ENCODE assay signal across 8 cellular contexts in the genomic region with DNA sequence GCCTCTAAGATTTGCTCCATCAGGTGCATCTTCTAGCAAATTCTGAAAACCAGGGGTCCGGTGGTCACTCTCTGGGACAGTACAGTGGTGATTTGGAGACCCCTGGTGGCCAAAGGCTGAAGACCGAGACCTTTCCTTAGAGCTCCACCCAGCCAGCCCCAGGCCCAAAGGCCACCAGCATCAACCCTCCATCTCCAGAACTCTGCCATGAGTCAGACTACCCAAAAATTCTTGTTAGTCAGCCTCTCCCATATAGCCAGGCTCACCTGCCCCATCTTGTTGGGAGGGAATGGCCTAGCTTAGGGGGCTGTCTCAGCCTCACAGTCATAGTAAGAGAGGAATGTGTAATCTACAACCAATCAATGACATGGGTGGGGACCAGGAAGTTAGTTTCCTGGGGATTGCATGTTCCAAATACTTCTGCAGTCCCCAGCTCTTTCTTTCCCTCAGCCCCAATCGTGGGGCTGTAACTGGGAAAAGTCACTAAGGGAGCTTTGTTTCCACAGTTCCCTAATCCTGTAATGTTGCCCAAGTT. TPM values are rescaled to one million over a fixed set of nuclear protein-coding genes. Genes with fewer than 3 reads are reported as not detected.
DNase-seq lines count a peak whose midpoint lies in the region; ATAC-seq and TF ChIP-seq lines count a peak whose summit lies in the region.

No MANE protein-coding gene starts in this region.

- H3K27ac ChIP-seq in SJSA1 (no peak overlapping the region), coronary artery (peak overlapping the region; percentile 59 to 84), right lobe of liver (no peak overlapping the region), testis (no peak overlapping the region)

- H3K27me3 ChIP-seq in HAP-1 (ENCODE audit: low read depth) (no peaks in the 10 kb centered on the region), SJSA1 (replicated peaks) (no peaks in the 10 kb centered on the region), right lobe of liver (no peaks in the 10 kb centered on the region), testis (no peaks in the 10 kb centered on the region)

- peaks cover 27% of the 10 kb centered on the region for H3K36me3 ChIP-seq in HAP-1 (replicated peaks)
- peaks cover 38% of the 10 kb centered on the region for H3K36me3 ChIP-seq in SJSA1
- peaks cover 4 to 32% (median 10%) of the 10 kb centered on the region in 4 donors for H3K36me3 ChIP-seq in right lobe of liver
- no peaks in the 10 kb centered on the region for H3K36me3 ChIP-seq in testis (ENCODE audit: low read depth, missing control alignments)

- DNase-seq in COLO668 (lab: John Stamatoyannopoulos, UW; ENCODE audit: unreplicated experiment) (peak; percentile 50), HAP-1 (ENCODE audit: low spot score in 2 of 2) (peak; percentile 23 to 81), SJSA1 (ENCODE audit: low read depth in 1 of 2, low spot score in 2 of 2) (peak; percentile 58 to 70), coronary artery (ENCODE audit: low spot score) (no peak), right lobe of liver (no peak), testis (peak; percentile 65), NCI-H446 treated with DMSO at 0.1 percent for 48 hours (lab: John Stamatoyannopoulos, UW) (no peak)

- in situ Hi-C loops in HAP-1 (cut with MboI; ENCODE audit: low sequenced_read_pairs), result no loop called here

- TF ChIP-seq POLR2A in right lobe of liver (IDR thresholded peaks at IDR 0.05) (no peak), testis (IDR thresholded peaks at IDR 0.05) (no peak)

- intact Hi-C loops in right lobe of liver (cut with DNase I), result no loop called here
- intact Hi-C loops in testis (cut with DNase I; ENCODE audit: low total_unique reads), result no loop called here

- TF ChIP-seq CTCF in coronary artery (IDR thresholded peaks at IDR 0.05), result peak; percentile 76
- peak; percentile 40 to 53 (median 48) for TF ChIP-seq CTCF in right lobe of liver (IDR thresholded peaks at IDR 0.05)
- TF ChIP-seq CTCF in testis (IDR thresholded peaks at IDR 0.05), result peak; percentile 33 to 55 (median 54)

- H3K9me3 ChIP-seq in HAP-1 (no peaks in the 10 kb centered on the region), SJSA1 (replicated peaks) (no peaks in the 10 kb centered on the region), right lobe of liver (no peaks in the 10 kb centered on the region), testis (no peaks in the 10 kb centered on the region)

- ATAC-seq in right lobe of liver (peak; percentile 60 to 70 (median 68)), HG03565 (IDR thresholded peaks at IDR 0.05; ENCODE audit: unreplicated experiment) (no peak)

- H3K4me1 ChIP-seq in HAP-1 (no peaks in the 10 kb centered on the region), SJSA1 (replicated peaks) (peaks cover 45% of the 10 kb centered on the region), right lobe of liver (no peaks in the 10 kb centered on the region), testis (peaks cover 4% of the 10 kb centered on the region)

- H3K4me3 ChIP-seq in HAP-1 (no peak overlapping the region), SJSA1 (no peak overlapping the region), coronary artery (no peak overlapping the region), right lobe of liver (no peak overlapping the region), testis (no peak overlapping the region)

- WGBS in right lobe of liver (ENCODE audit: insufficient coverage, low coverage, low lambda C conversion rate, missing lambda C conversion rate), result 25% methylated on average over 1 of the region's 3 CpGs
- 44 to 48% methylated on average over 3 of the region's 3 CpGs for WGBS in testis, 2 donors

RNA-seq across cellular contexts. Expression of a gene that starts 9.8 kb away (rescaled TPM):
- total RNA-seq in SJSA1 (2014; rRNA removed; shearing (Covaris generic)), result 1.1 and 1.2 TPM in 2 replicates
- under 1 TPM; 0.18 to 0.74 (median 0.52) TPM for total RNA-seq in right lobe of liver
- 1 to 10 TPM; 1.3 to 2.0 TPM for total RNA-seq in testis
- 4.2 TPM for polyA plus RNA-seq in testis (ENCODE audit: insufficient read depth, low read depth, low replicate concordance)

RNA-seq across cellular contexts. Expression of a gene that starts 14.4 kb away (rescaled TPM):
- total RNA-seq in SJSA1 (2014; rRNA removed; shearing (Covaris generic)), result 134 and 167 TPM in 2 replicates
- total RNA-seq in right lobe of liver (10 to 100 TPM; 26.0 to 52.4 (median 30.9) TPM), testis (100 to 1,000 TPM; 109 to 146 TPM)
- 111 TPM for polyA plus RNA-seq in testis (ENCODE audit: insufficient read depth, low read depth, low replicate concordance)

RNA-seq across cellular contexts. Expression of a gene that starts 21.1 kb away (rescaled TPM):
- 191 and 218 TPM in 2 replicates for total RNA-seq in SJSA1 (2014; rRNA removed; shearing (Covaris generic))
- total RNA-seq in right lobe of liver, result 10 to 100 TPM; 10.2 to 28.2 (median 15.8) TPM
- 10 to 100 TPM; 45.4 to 59.6 TPM for total RNA-seq in testis
- polyA plus RNA-seq in testis (ENCODE audit: insufficient read depth, low read depth, low replicate concordance), result 50.2 TPM

RNA-seq across cellular contexts. Expression of a gene that starts 46.2 kb away (rescaled TPM):
- total RNA-seq in SJSA1 (2014; rRNA removed; shearing (Covaris generic)), result 48.8 and 72.0 TPM in 2 replicates
- total RNA-seq in right lobe of liver, result 10 to 100 TPM in 3 of 6 experiments, 1 to 10 TPM in 3; 9.1 to 30.7 (median 14.9) TPM
- total RNA-seq in testis, result 100 to 1,000 TPM in 1 of 2 donors, 10 to 100 TPM in 1; 84.4 to 106 TPM
- 41.8 TPM for polyA plus RNA-seq in testis (ENCODE audit: insufficient read depth, low read depth, low replicate concordance)

RNA-seq across cellular contexts. Expression of a gene that starts 51.0 kb away (rescaled TPM):
- total RNA-seq in SJSA1 (2014; rRNA removed; shearing (Covaris generic)), result not detected in 2 replicates
- not detected for total RNA-seq in right lobe of liver
- 10 to 100 TPM; 35.1 to 65.0 TPM for total RNA-seq in testis
- polyA plus RNA-seq in testis (ENCODE audit: insufficient read depth, low read depth, low replicate concordance), result 117 TPM

Comparison
In these comparisons a context has a peak if more than half of its experiments do, and no peak if none do; other contexts are left out.
1. DNase-seq: peak in COLO668 (single experiment), HAP-1 (2 of 2), SJSA1 (2 of 2) and testis (single experiment); none in coronary artery (single experiment), right lobe of liver (0 of 3) and NCI-H446 treated with DMSO at 0.1 percent for 48 hours (single experiment).
2. H3K27ac ChIP-seq: peak in coronary artery (2 of 2); none in SJSA1 (single experiment), right lobe of liver (0 of 3) and testis (0 of 2).
3. Peak in every context shown above with its lines, with median percentiles within 50 percentile points of each other: CTCF ChIP-seq.